1 cellular context compared by ENCODE assay signal in genomic region chr2:223935459-223936125, GRCh38.
TF ChIP-seq lines count a peak whose summit lies in the region.

No MANE protein-coding gene starts in this region.

TF ChIP-seq in GM23338, 12 proteins besides CTCF, POLR2A, EP300 and RAD21 (continued from another document):
- TF ChIP-seq, protein P1, sequence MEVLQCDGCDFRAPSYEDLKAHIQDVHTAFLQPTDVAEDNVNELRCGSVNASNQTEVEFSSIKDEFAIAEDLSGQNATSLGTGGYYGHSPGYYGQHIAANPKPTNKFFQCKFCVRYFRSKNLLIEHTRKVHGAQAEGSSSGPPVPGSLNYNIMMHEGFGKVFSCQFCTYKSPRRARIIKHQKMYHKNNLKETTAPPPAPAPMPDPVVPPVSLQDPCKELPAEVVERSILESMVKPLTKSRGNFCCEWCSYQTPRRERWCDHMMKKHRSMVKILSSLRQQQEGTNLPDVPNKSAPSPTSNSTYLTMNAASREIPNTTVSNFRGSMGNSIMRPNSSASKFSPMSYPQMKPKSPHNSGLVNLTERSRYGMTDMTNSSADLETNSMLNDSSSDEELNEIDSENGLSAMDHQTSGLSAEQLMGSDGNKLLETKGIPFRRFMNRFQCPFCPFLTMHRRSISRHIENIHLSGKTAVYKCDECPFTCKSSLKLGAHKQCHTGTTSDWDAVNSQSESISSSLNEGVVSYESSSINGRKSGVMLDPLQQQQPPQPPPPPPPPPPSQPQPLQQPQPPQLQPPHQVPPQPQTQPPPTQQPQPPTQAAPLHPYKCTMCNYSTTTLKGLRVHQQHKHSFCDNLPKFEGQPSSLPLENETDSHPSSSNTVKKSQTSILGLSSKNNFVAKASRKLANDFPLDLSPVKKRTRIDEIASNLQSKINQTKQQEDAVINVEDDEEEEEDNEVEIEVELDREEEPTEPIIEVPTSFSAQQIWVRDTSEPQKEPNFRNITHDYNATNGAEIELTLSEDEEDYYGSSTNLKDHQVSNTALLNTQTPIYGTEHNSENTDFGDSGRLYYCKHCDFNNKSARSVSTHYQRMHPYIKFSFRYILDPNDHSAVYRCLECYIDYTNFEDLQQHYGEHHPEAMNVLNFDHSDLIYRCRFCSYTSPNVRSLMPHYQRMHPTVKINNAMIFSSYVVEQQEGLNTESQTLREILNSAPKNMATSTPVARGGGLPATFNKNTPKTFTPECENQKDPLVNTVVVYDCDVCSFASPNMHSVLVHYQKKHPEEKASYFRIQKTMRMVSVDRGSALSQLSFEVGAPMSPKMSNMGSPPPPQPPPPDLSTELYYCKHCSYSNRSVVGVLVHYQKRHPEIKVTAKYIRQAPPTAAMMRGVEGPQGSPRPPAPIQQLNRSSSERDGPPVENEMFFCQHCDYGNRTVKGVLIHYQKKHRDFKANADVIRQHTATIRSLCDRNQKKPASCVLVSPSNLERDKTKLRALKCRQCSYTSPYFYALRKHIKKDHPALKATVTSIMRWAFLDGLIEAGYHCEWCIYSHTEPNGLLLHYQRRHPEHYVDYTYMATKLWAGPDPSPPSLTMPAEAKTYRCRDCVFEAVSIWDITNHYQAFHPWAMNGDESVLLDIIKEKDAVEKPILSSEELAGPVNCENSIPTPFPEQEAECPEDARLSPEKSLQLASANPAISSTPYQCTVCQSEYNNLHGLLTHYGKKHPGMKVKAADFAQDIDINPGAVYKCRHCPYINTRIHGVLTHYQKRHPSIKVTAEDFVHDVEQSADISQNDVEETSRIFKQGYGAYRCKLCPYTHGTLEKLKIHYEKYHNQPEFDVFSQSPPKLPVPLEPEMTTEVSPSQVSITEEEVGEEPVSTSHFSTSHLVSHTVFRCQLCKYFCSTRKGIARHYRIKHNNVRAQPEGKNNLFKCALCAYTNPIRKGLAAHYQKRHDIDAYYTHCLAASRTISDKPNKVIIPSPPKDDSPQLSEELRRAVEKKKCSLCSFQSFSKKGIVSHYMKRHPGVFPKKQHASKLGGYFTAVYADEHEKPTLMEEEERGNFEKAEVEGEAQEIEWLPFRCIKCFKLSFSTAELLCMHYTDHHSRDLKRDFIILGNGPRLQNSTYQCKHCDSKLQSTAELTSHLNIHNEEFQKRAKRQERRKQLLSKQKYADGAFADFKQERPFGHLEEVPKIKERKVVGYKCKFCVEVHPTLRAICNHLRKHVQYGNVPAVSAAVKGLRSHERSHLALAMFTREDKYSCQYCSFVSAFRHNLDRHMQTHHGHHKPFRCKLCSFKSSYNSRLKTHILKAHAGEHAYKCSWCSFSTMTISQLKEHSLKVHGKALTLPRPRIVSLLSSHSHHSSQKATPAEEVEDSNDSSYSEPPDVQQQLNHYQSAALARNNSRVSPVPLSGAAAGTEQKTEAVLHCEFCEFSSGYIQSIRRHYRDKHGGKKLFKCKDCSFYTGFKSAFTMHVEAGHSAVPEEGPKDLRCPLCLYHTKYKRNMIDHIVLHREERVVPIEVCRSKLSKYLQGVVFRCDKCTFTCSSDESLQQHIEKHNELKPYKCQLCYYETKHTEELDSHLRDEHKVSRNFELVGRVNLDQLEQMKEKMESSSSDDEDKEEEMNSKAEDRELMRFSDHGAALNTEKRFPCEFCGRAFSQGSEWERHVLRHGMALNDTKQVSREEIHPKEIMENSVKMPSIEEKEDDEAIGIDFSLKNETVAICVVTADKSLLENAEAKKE (CRISPR knock-in tag; IDR thresholded peaks at IDR 0.05) = no peak
- TF ChIP-seq, protein P2, sequence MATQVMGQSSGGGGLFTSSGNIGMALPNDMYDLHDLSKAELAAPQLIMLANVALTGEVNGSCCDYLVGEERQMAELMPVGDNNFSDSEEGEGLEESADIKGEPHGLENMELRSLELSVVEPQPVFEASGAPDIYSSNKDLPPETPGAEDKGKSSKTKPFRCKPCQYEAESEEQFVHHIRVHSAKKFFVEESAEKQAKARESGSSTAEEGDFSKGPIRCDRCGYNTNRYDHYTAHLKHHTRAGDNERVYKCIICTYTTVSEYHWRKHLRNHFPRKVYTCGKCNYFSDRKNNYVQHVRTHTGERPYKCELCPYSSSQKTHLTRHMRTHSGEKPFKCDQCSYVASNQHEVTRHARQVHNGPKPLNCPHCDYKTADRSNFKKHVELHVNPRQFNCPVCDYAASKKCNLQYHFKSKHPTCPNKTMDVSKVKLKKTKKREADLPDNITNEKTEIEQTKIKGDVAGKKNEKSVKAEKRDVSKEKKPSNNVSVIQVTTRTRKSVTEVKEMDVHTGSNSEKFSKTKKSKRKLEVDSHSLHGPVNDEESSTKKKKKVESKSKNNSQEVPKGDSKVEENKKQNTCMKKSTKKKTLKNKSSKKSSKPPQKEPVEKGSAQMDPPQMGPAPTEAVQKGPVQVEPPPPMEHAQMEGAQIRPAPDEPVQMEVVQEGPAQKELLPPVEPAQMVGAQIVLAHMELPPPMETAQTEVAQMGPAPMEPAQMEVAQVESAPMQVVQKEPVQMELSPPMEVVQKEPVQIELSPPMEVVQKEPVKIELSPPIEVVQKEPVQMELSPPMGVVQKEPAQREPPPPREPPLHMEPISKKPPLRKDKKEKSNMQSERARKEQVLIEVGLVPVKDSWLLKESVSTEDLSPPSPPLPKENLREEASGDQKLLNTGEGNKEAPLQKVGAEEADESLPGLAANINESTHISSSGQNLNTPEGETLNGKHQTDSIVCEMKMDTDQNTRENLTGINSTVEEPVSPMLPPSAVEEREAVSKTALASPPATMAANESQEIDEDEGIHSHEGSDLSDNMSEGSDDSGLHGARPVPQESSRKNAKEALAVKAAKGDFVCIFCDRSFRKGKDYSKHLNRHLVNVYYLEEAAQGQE (IDR thresholded peaks at IDR 0.05; ENCODE audit: unreplicated experiment) = no peak
- no peak for TF ChIP-seq EZH2phosphoT487 (IDR thresholded peaks at IDR 0.05; ENCODE audit: unreplicated experiment)
- TF ChIP-seq CREB1 (CRISPR knock-in tag; IDR thresholded peaks at IDR 0.05; ENCODE audit: low read depth) = no peak
- TF ChIP-seq NANOG (IDR thresholded peaks at IDR 0.05; ENCODE audit: borderline replicate concordance) = no peak
- no peak for TF ChIP-seq JUNB (IDR thresholded peaks at IDR 0.05; ENCODE audit: unreplicated experiment)
- no peak for TF ChIP-seq ZNF114 (CRISPR knock-in tag; IDR thresholded peaks at IDR 0.05)
- no peak for TF ChIP-seq POLR2AphosphoS5 (IDR thresholded peaks at IDR 0.05; ENCODE audit: low read depth)
